27 cellular contexts compared by ENCODE assay signal in genomic region chr16:10523025-10523424, GRCh38. TPM values are rescaled to one million over a fixed set of nuclear protein-coding genes. Genes with fewer than 3 reads are reported as not detected.
"Had no signal": no experiment of that assay in that cellular context is flagged by ENCODE, and none has a peak within 500 bp of the region (broad histone marks: within the 10 kb centered on the region; RNA-seq: fewer than 3 reads in every experiment).

No MANE protein-coding gene starts in this region.

- H3K4me3 ChIP-seq: cardiac muscle cell, SJSA1 had no signal

- DNase-seq: activated CD4-positive, alpha-beta memory T cell treated with anti-CD3 and anti-CD28 coated beads for 36 hours; activated CD4-positive, alpha-beta T cell treated with anti-CD3 and anti-CD28 coated beads, Interleukin-2, amount 10 ng/mL, durations not matched to agents 7 days and 5 days; activated CD4-positive, CD25-positive, alpha-beta regulatory T cell; activated CD8-positive, alpha-beta memory T cell treated with anti-CD3 and anti-CD28 coated beads, Interleukin-2, amount 50 U/mL, for 4 hours; activated gamma-delta T cell treated with Interleukin-2 at 50 U/mL for 16 hours; activated naive CD4-positive, alpha-beta T cell treated with anti-CD3 and anti-CD28 coated beads, Interleukin-2, amount 10 ng/mL, durations not matched to agents 7 days and 5 days; activated naive CD8-positive, alpha-beta T cell treated with anti-CD3 and anti-CD28 coated beads for 36 hours; activated T-cell treated with anti-CD3 and anti-CD28 coated beads, Interleukin-2, amount 50 U/mL, for 72 hours; brain microvascular endothelial cell; MM.1S; NCI-H1105 treated with DMSO at 0.1 percent for 48 hours; NCI-H1436 treated with DMSO at 0.1 percent for 48 hours; NCI-H187; NCI-H446; NCI-H524; NCI-H774; NK-92 treated with Interleukin-12 subunit alpha and Interleukin-12 subunit beta, amount 100 ng/mL, for 24 hours; OCI-M1; Right ventricle myocardium superior; T-helper 1 cell had no signal

- H3K9me3 ChIP-seq: SJSA1 had no signal

- H3K27me3 ChIP-seq: brain microvascular endothelial cell, cardiac muscle cell, SJSA1 had no signal

- H3K27ac ChIP-seq: brain microvascular endothelial cell, RWPE1, SJSA1, VCaP had no signal

- H3K4me1 ChIP-seq: SJSA1 had no signal

- H3K36me3 ChIP-seq: brain microvascular endothelial cell, cardiac muscle cell, SJSA1 had no signal

- ATAC-seq: activated T-cell treated with anti-CD3 and anti-CD28 coated beads, Interleukin-2, amount 50 U/mL, for 72 hours; Panc1 had no signal

RNA-seq across cellular contexts. Expression of gene EMP2, which starts 57.4 kb away (rescaled TPM):
- total RNA-seq: activated CD4-positive, alpha-beta memory T cell treated with anti-CD3 and anti-CD28 coated beads for 36 hours; activated CD4-positive, alpha-beta T cell treated with anti-CD3 and anti-CD28 coated beads, Interleukin-2, amount 10 ng/mL, durations not matched to agents 7 days and 5 days; activated CD8-positive, alpha-beta memory T cell treated with anti-CD3 and anti-CD28 coated beads for 36 hours; activated naive CD8-positive, alpha-beta T cell treated with anti-CD3 and anti-CD28 coated beads for 36 hours; T-helper 2 cell treated with Interferon-gamma antibody and Interleukin-4, amounts not matched to agents 100 ng/mL and 5 ng/mL, for 36 hours had no signal
